ENCODE assay signal across 25 cellular contexts in the genomic region with DNA sequence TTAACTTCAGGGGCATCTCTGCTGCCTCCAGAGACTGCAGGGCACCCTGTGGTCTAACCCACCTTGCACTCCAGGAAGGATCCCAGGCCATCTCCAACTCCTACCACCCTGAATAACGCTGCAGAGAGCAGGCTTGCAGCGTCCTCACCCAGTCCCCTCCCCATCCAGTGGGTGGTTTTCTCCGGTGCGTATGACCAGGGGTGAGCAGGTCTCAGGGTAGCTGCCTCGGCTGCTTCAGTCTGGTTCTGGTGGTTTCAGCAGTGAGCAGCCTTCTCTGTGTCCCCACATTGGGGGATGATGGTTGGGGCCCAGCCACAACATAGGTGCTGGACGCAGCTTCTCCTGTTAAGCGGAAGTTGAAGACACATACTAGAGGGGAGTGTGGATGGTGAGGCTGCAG. TPM values are rescaled to one million over a fixed set of nuclear protein-coding genes. Genes with fewer than 3 reads are reported as not detected.
DNase-seq lines count a peak whose midpoint lies in the region; ATAC-seq and TF ChIP-seq lines count a peak whose summit lies in the region.
"Had no signal": no experiment of that assay in that cellular context is flagged by ENCODE, and none has a peak within 500 bp of the region (broad histone marks: within the 10 kb centered on the region; RNA-seq: fewer than 3 reads in every experiment).

No MANE protein-coding gene starts in this region.

- H3K14ac ChIP-seq in trophoblast cell (ENCODE audit: low read length): no peak overlapping the region

- TF ChIP-seq CTCF in natural killer cell (IDR thresholded peaks at IDR 0.05) (no peak), endodermal cell (conservative IDR thresholded peaks at IDR 0.05) (no peak), uterus (IDR thresholded peaks at IDR 0.05) (no peak)

- in situ Hi-C loops in GM23248 (cut with MboI): no loop called here

- H3K27ac Mint-ChIP-seq in natural killer cell treated with Interleukin-12 subunit alpha and Interleukin-12 subunit beta and Interleukin-15 and Interleukin-18, amount 100 ng/mL, for 72 hours: no peak overlapping the region
- H3K27ac Mint-ChIP-seq in natural killer cell (no peak overlapping the region), endodermal cell (no peak overlapping the region)
- H3K27ac Mint-ChIP-seq: CD8-positive, alpha-beta memory T cell had no signal

- H2AFZ ChIP-seq in trophoblast cell (ENCODE audit: insufficient read depth, low read length, poor library complexity) (no peak overlapping the region), GM23248 (no peak overlapping the region)

- H3K79me2 ChIP-seq in trophoblast cell (ENCODE audit: control insufficient read depth, insufficient read depth, low read length, poor library complexity) (no peaks in the 10 kb centered on the region), GM23248 (ENCODE audit: insufficient read depth) (no peaks in the 10 kb centered on the region)

- H3K9me3 Mint-ChIP-seq in natural killer cell treated with Interleukin-12 subunit alpha and Interleukin-12 subunit beta and Interleukin-15 and Interleukin-18, amount 100 ng/mL, for 72 hours: no peaks in the 10 kb centered on the region
- H3K9me3 Mint-ChIP-seq in natural killer cell: no peaks in the 10 kb centered on the region
- H3K9me3 Mint-ChIP-seq in endodermal cell: no peaks in the 10 kb centered on the region
- H3K9me3 Mint-ChIP-seq: CD8-positive, alpha-beta memory T cell had no signal

- no peaks in the 10 kb centered on the region for H3K27me3 ChIP-seq in endodermal cell (ENCODE audit: control insufficient read depth, insufficient read depth, low read length, poor library complexity, severe bottlenecking)
- H3K27me3 ChIP-seq in trophoblast cell (ENCODE audit: insufficient read depth, low read length): no peaks in the 10 kb centered on the region
- H3K27me3 ChIP-seq in GM23248 (replicated peaks; ENCODE audit: insufficient read depth): peaks cover 24% of the 10 kb centered on the region
- H3K27me3 ChIP-seq in uterus: no peaks in the 10 kb centered on the region
- H3K27me3 ChIP-seq: SJSA1 had no signal

- H3K4me3 ChIP-seq in endodermal cell (ENCODE audit: low read length) (no peak overlapping the region), trophoblast cell (ENCODE audit: low read depth, low read length) (peak overlapping the region; percentile 20), GM23248 (no peak overlapping the region), uterus (no peak overlapping the region)
- H3K4me3 ChIP-seq: GM12878, SJSA1 had no signal

- H3K27ac ChIP-seq in endodermal cell (ENCODE audit: low read depth, low read length): no peak overlapping the region
- H3K27ac ChIP-seq in trophoblast cell (ENCODE audit: low read depth, low read length): no peak overlapping the region
- no peak overlapping the region for H3K27ac ChIP-seq in GM23248
- H3K27ac ChIP-seq in uterus: no peak overlapping the region
- H3K27ac ChIP-seq: C4-2B, SJSA1 had no signal

- no peaks in the 10 kb centered on the region for H3F3A ChIP-seq in GM23248 (ENCODE audit: insufficient read depth)

- H3K4me2 ChIP-seq in trophoblast cell (ENCODE audit: low read length): no peak overlapping the region
- no peak overlapping the region for H3K4me2 ChIP-seq in GM23248 (ENCODE audit: unreplicated experiment)

- H3K4ac ChIP-seq in trophoblast cell (ENCODE audit: low read depth, low read length): no peak overlapping the region

- peak; percentile 31 for DNase-seq in natural killer cell treated with Interleukin-12 subunit alpha and Interleukin-12 subunit beta and Interleukin-15 and Interleukin-18, amount 100 ng/mL, for 72 hours (ENCODE audit: low spot score)
- DNase-seq in natural killer cell (no peak), endodermal cell (peak; percentile 20), trophoblast cell (no peak), GM23248 (no peak), uterus (no peak)
- DNase-seq: CD8-positive, alpha-beta memory T cell; DMS 273 treated with DMSO at 0.1 percent for 48 hours; DMS79; EL; GDM1; Karpas-422; NCI-H1092; NCI-H1436; NCI-H187; NCI-H2081 treated with DMSO at 0.1 percent for 48 hours; NCI-H2171; NCI-H226; NCI-H510A treated with DMSO at 0.1 percent for 48 hours; NCI-H774 had no signal

- no peak overlapping the region for H2AK5ac ChIP-seq in trophoblast cell (ENCODE audit: low read length)

- H4K20me1 ChIP-seq in GM23248 (ENCODE audit: insufficient read depth): no peaks in the 10 kb centered on the region

- no peaks in the 10 kb centered on the region for H3K9me3 ChIP-seq in endodermal cell (ENCODE audit: control insufficient read depth, low read length)
- H3K9me3 ChIP-seq in trophoblast cell (ENCODE audit: insufficient read depth, low read depth, low read length): no peaks in the 10 kb centered on the region
- no peaks in the 10 kb centered on the region for H3K9me3 ChIP-seq in GM23248 (ENCODE audit: low read depth)
- H3K9me3 ChIP-seq in uterus: no peaks in the 10 kb centered on the region
- H3K9me3 ChIP-seq: SJSA1 had no signal

- H4K12ac ChIP-seq in trophoblast cell (ENCODE audit: low read depth, low read length): no peak overlapping the region

- H3K27me3 Mint-ChIP-seq in natural killer cell treated with Interleukin-12 subunit alpha and Interleukin-12 subunit beta and Interleukin-15 and Interleukin-18, amount 100 ng/mL, for 72 hours: peaks cover 24 to 34% of the 10 kb centered on the region in 2 donors
- H3K27me3 Mint-ChIP-seq in natural killer cell (ENCODE audit: low read depth in 2 of 2): peaks cover 20 to 25% of the 10 kb centered on the region in 2 donors
- H3K27me3 Mint-ChIP-seq in endodermal cell (ENCODE audit: insufficient read depth): peaks cover 2% of the 10 kb centered on the region

- H3K36me3 Mint-ChIP-seq in natural killer cell treated with Interleukin-12 subunit alpha and Interleukin-12 subunit beta and Interleukin-15 and Interleukin-18, amount 100 ng/mL, for 72 hours: no peaks in the 10 kb centered on the region
- no peaks in the 10 kb centered on the region for H3K36me3 Mint-ChIP-seq in natural killer cell
- H3K36me3 Mint-ChIP-seq in endodermal cell (ENCODE audit: low read depth): no peaks in the 10 kb centered on the region
- H3K36me3 Mint-ChIP-seq: CD8-positive, alpha-beta memory T cell had no signal

- H3K4me1 Mint-ChIP-seq in natural killer cell treated with Interleukin-12 subunit alpha and Interleukin-12 subunit beta and Interleukin-15 and Interleukin-18, amount 100 ng/mL, for 72 hours (ENCODE audit: low read depth in 2 of 2): peaks cover 0 to 3% of the 10 kb centered on the region in 2 donors
- H3K4me1 Mint-ChIP-seq in natural killer cell (peaks cover 0 to 12% of the 10 kb centered on the region in 2 donors), endodermal cell (no peaks in the 10 kb centered on the region)
- H3K4me1 Mint-ChIP-seq: CD8-positive, alpha-beta memory T cell had no signal

- WGBS in endodermal cell (ENCODE audit: insufficient coverage in 1 of 2, insufficient read length in 1 of 2), 2 experiments: 89 to 93% methylated on average over 3 to 7 of the region's 7 CpGs
- WGBS in trophoblast cell (ENCODE audit: extremely low coverage, insufficient coverage, insufficient read length): no CpG with 5 or more reads among the region's 7 CpGs
- WGBS in GM23248 (ENCODE audit: low coverage in 1 of 2, low lambda C conversion rate in 2 of 2, missing lambda C conversion rate in 2 of 2), 2 experiments: 67 to 70% methylated on average over 6 to 7 of the region's 7 CpGs

- H3K36me3 ChIP-seq in endodermal cell (ENCODE audit: control insufficient read depth, insufficient read depth, low read length): no peaks in the 10 kb centered on the region
- no peaks in the 10 kb centered on the region for H3K36me3 ChIP-seq in trophoblast cell (ENCODE audit: control insufficient read depth in 1 of 2, insufficient read depth in 2 of 2, low read length in 2 of 2)
- no peaks in the 10 kb centered on the region for H3K36me3 ChIP-seq in GM23248 (ENCODE audit: low read depth)
- no peaks in the 10 kb centered on the region for H3K36me3 ChIP-seq in uterus
- H3K36me3 ChIP-seq: SJSA1 had no signal

- H3K79me1 ChIP-seq in trophoblast cell (ENCODE audit: low read length): no peaks in the 10 kb centered on the region

- no peaks in the 10 kb centered on the region for H3K4me1 ChIP-seq in endodermal cell (ENCODE audit: control insufficient read depth, insufficient read depth, low read length)
- H3K4me1 ChIP-seq in trophoblast cell (ENCODE audit: control insufficient read depth in 1 of 2, insufficient read depth in 2 of 2, low read length in 2 of 2): no peaks in the 10 kb centered on the region
- no peaks in the 10 kb centered on the region for H3K4me1 ChIP-seq in GM23248 (ENCODE audit: insufficient read depth)
- peaks cover 0 to 13% of the 10 kb centered on the region in 2 donors for H3K4me1 ChIP-seq in uterus
- H3K4me1 ChIP-seq: SJSA1 had no signal

- H3K23ac ChIP-seq in trophoblast cell (ENCODE audit: low read length): no peak overlapping the region

- H2BK5ac ChIP-seq in trophoblast cell (ENCODE audit: low read depth, low read length, poor library complexity): no peak overlapping the region

- H3K18ac ChIP-seq in trophoblast cell (ENCODE audit: low read length): no peak overlapping the region

- no peak overlapping the region for H2BK120ac ChIP-seq in trophoblast cell (ENCODE audit: insufficient read depth, low read length, poor library complexity)

- no peak overlapping the region for H4K91ac ChIP-seq in trophoblast cell (ENCODE audit: low read depth, low read length)

- H2BK12ac ChIP-seq in trophoblast cell (ENCODE audit: low read length): no peak overlapping the region

- H3K4me3 Mint-ChIP-seq in natural killer cell treated with Interleukin-12 subunit alpha and Interleukin-12 subunit beta and Interleukin-15 and Interleukin-18, amount 100 ng/mL, for 72 hours: no peak overlapping the region
- no peak overlapping the region for H3K4me3 Mint-ChIP-seq in natural killer cell
- H3K4me3 Mint-ChIP-seq in endodermal cell: no peak overlapping the region
- H3K4me3 Mint-ChIP-seq: CD8-positive, alpha-beta memory T cell had no signal

- H4K8ac ChIP-seq in trophoblast cell (ENCODE audit: low read depth, low read length): no peak overlapping the region

- TF ChIP-seq POLR2A in uterus (IDR thresholded peaks at IDR 0.05): no peak

- intact Hi-C loops in natural killer cell (cut with micrococcal nuclease): no loop called here
- intact Hi-C loops in uterus (cut with DNase I; ENCODE audit: low total_unique reads): no loop called here

- ATAC-seq in natural killer cell treated with Interleukin-12 subunit alpha and Interleukin-12 subunit beta and Interleukin-15 and Interleukin-18, amount 100 ng/mL, for 72 hours: no peak
- ATAC-seq in natural killer cell (no peak), GM18519 (IDR thresholded peaks at IDR 0.05; ENCODE audit: low FRiP score, unreplicated experiment) (no peak)
- ATAC-seq: GM12878 had no signal

- H3K9ac ChIP-seq in endodermal cell (ENCODE audit: extremely low read depth, low read length, poor library complexity, severe bottlenecking): no peak overlapping the region
- no peak overlapping the region for H3K9ac ChIP-seq in trophoblast cell (ENCODE audit: low read length)
- H3K9ac ChIP-seq in GM23248: no peak overlapping the region

- H3K9me2 ChIP-seq in GM23248 (ENCODE audit: insufficient read depth): no peaks in the 10 kb centered on the region

RNA-seq across cellular contexts. Expression of a gene that starts 38.6 kb away (rescaled TPM):
- under 1 TPM; 0.17 to 0.21 TPM for total RNA-seq in natural killer cell treated with Interleukin-12 subunit alpha and Interleukin-12 subunit beta and Interleukin-15 and Interleukin-18, amount 100 ng/mL, for 72 hours
- total RNA-seq in natural killer cell (1 to 10 TPM; 1.2 to 2.5 (median 1.4) TPM), endodermal cell (1 to 10 TPM; 1.4 to 1.9 TPM), uterus (10 to 100 TPM in 1 of 4 donors, 1 to 10 TPM in 1, under 1 TPM in 2; 0.26 to 17.1 (median 2.9) TPM)
- 10.6 TPM for polyA plus RNA-seq in endodermal cell (2013, experiment 1 of 2)
- polyA plus RNA-seq in endodermal cell (2013, experiment 2 of 2): 9.6 TPM
- 0.14 and 0.26 TPM in 2 replicates for polyA plus RNA-seq in trophoblast cell (2013)
- total RNA-seq in GM23248 (2014; rRNA removed; shearing (Covaris generic)): 1.4 and 4.3 TPM in 2 replicates
- 0.38 and 0.74 TPM in 2 replicates for polyA plus RNA-seq in GM23248 (2016; fragmentation: Nextera tagmentation; extraction: Ambion mirVana)
- total RNA-seq: CD8-positive, alpha-beta memory T cell; HT-29 had no signal
- polyA plus RNA-seq: CD8-positive, alpha-beta memory T cell had no signal

Comparison
In these comparisons a context has a peak if more than half of its experiments do, and no peak if none do; other contexts are left out.
1. DNase-seq: peak in natural killer cell treated with Interleukin-12 subunit alpha and Interleukin-12 subunit beta and Interleukin-15 and Interleukin-18, amount 100 ng/mL, for 72 hours (single experiment) and endodermal cell (single experiment); none in natural killer cell (single experiment), trophoblast cell (0 of 2), GM23248 (single experiment) and uterus (0 of 2).